ENCODE assay signal across 19 cellular contexts in the genomic region with DNA sequence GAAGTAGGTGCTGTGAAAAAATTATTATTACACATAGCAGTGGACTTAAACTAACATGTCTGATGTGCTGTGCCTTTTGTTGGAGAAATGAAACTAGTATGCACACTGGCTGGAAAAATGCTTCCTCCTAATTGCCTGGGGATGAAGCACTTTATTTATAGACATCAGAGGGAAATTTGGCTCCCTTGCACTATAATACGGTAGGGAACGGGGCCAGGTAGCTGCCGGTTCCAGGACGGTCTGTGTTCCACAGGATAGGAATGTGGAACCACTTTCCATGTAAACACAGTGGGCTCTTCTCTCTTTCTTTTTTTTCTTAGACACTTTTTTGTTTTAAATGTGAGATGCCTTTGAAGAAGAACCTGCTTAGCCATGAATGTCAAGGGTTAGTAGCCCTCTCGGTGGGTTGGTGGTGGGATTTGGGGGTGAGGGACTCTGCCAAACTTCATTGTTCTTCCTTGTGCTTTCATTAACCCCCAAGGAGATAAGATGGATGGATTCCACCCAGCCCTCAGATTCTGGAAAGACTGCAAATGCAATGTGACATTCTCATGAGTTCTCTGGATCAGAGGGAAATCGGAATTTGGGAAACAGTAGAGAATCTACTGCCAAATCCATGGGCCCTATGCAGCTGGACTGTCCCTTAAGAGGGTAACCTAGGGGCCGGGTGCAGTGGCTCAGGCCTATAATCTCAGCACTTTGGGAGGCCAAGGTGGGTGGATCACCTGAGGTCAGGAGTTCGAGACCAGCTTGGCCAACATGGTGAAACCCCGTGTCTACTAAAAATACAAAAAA. TPM values are rescaled to one million over a fixed set of nuclear protein-coding genes. Genes with fewer than 3 reads are reported as not detected.
"Had no signal": no experiment of that assay in that cellular context is flagged by ENCODE, and none has a peak within 500 bp of the region (broad histone marks: within the 10 kb centered on the region; RNA-seq: fewer than 3 reads in every experiment).

No MANE protein-coding gene starts in this region.

- H3K9me3 ChIP-seq: mucosa of descending colon, upper lobe of left lung had no signal

- H3K9me3 Mint-ChIP-seq: natural killer cell treated with Interleukin-12 subunit alpha and Interleukin-12 subunit beta and Interleukin-15 and Interleukin-18, amount 100 ng/mL, for 72 hours had no signal

- H3K27ac ChIP-seq: upper lobe of left lung, WERI-Rb-1 had no signal

- H3K36me3 ChIP-seq: upper lobe of left lung, WERI-Rb-1 had no signal

- H3K4me3 Mint-ChIP-seq: activated CD4-positive, alpha-beta T cell treated with anti-CD3 and anti-CD28 coated beads for 36 hours; activated CD8-positive, alpha-beta T cell treated with anti-CD3 and anti-CD28 coated beads, Interleukin-2, amount 10 ng/mL, durations not matched to agents 7 days and 5 days; immature natural killer cell; natural killer cell treated with Interleukin-12 subunit alpha and Interleukin-12 subunit beta and Interleukin-15 and Interleukin-18, amount 100 ng/mL, for 72 hours; stimulated activated naive B cell treated with anti-CD40 and anti-IgM and Interleukin-4, amounts not matched to agents 10 μg/mL and 1 μg/mL and 100 μg/mL, for 72 hours; T-cell had no signal

- H3K27ac Mint-ChIP-seq: activated CD4-positive, alpha-beta T cell treated with anti-CD3 and anti-CD28 coated beads for 36 hours; activated CD8-positive, alpha-beta T cell treated with anti-CD3 and anti-CD28 coated beads, Interleukin-2, amount 10 ng/mL, durations not matched to agents 7 days and 5 days; immature natural killer cell; natural killer cell treated with Interleukin-12 subunit alpha and Interleukin-12 subunit beta and Interleukin-15 and Interleukin-18, amount 100 ng/mL, for 72 hours; stimulated activated naive B cell treated with anti-CD40 and anti-IgM and Interleukin-4, amounts not matched to agents 10 μg/mL and 1 μg/mL and 100 μg/mL, for 72 hours; T-cell had no signal

- H3K27me3 ChIP-seq: upper lobe of left lung had no signal

- ATAC-seq: activated CD4-positive, alpha-beta T cell treated with anti-CD3 and anti-CD28 coated beads for 36 hours; activated CD8-positive, alpha-beta T cell treated with anti-CD3 and anti-CD28 coated beads, Interleukin-2, amount 10 ng/mL, durations not matched to agents 7 days and 5 days; mucosa of descending colon; natural killer cell treated with Interleukin-12 subunit alpha and Interleukin-12 subunit beta and Interleukin-15 and Interleukin-18, amount 100 ng/mL, for 72 hours; stimulated activated naive B cell treated with anti-CD40 and anti-IgM and Interleukin-4, amounts not matched to agents 10 μg/mL and 1 μg/mL and 100 μg/mL, for 72 hours; T-cell had no signal

- H3K4me1 Mint-ChIP-seq: activated CD4-positive, alpha-beta T cell treated with anti-CD3 and anti-CD28 coated beads for 36 hours; immature natural killer cell; stimulated activated naive B cell treated with anti-CD40 and anti-IgM and Interleukin-4, amounts not matched to agents 10 μg/mL and 1 μg/mL and 100 μg/mL, for 72 hours; T-cell had no signal

- H3K4me1 ChIP-seq: upper lobe of left lung had no signal

- DNase-seq: activated CD4-positive, alpha-beta T cell treated with anti-CD3 and anti-CD28 coated beads for 36 hours; activated CD8-positive, alpha-beta memory T cell treated with anti-CD3 and anti-CD28 coated beads, Interleukin-2, amount 50 U/mL, for 48 hours; activated CD8-positive, alpha-beta T cell treated with anti-CD3 and anti-CD28 coated beads, Interleukin-2, amount 10 ng/mL, durations not matched to agents 7 days and 5 days; activated naive CD4-positive, alpha-beta T cell; caudate nucleus; cortex of kidney; effector memory CD4-positive, alpha-beta T cell; immature natural killer cell; mucosa of descending colon; occipital lobe; small intestine; stimulated activated naive B cell treated with anti-CD40 and anti-IgM and Interleukin-4, amounts not matched to agents 10 μg/mL and 1 μg/mL and 100 μg/mL, for 72 hours; T-cell; upper lobe of left lung; WERI-Rb-1 had no signal

- H3K4me3 ChIP-seq: mucosa of descending colon, upper lobe of left lung had no signal

- H3K36me3 Mint-ChIP-seq: immature natural killer cell; natural killer cell treated with Interleukin-12 subunit alpha and Interleukin-12 subunit beta and Interleukin-15 and Interleukin-18, amount 100 ng/mL, for 72 hours; T-cell had no signal

RNA-seq across cellular contexts. Expression of a gene that starts 58.0 kb away (rescaled TPM):
- total RNA-seq: activated CD4-positive, alpha-beta T cell treated with anti-CD3 and anti-CD28 coated beads for 36 hours; activated CD8-positive, alpha-beta T cell treated with anti-CD3 and anti-CD28 coated beads, Interleukin-2, amount 10 ng/mL, durations not matched to agents 7 days and 5 days; astrocyte; mucosa of descending colon; natural killer cell treated with Interleukin-12 subunit alpha and Interleukin-12 subunit beta and Interleukin-15 and Interleukin-18, amount 100 ng/mL, for 72 hours; occipital lobe; pulmonary artery endothelial cell; SK-MEL-5 had no signal
- polyA plus RNA-seq: immature natural killer cell, small intestine had no signal
